10 cellular contexts compared by ENCODE assay signal in genomic region chr12:70829070-70829469, GRCh38.
"Had no signal": no experiment of that assay in that cellular context is flagged by ENCODE, and none has a peak within 500 bp of the region (broad histone marks: within the 10 kb centered on the region; RNA-seq: fewer than 3 reads in every experiment).

No MANE protein-coding gene starts in this region.

- H3K9me3 Mint-ChIP-seq: GM23338, H9 had no signal

- H3K4me1 ChIP-seq: HAP-1 had no signal

- H3K36me3 ChIP-seq: HAP-1 had no signal

- H3K27ac Mint-ChIP-seq: GM23338, H9, HFFc6 had no signal

- H3K9me3 ChIP-seq: HAP-1 had no signal

- H3K4me1 Mint-ChIP-seq: GM23338, H9 had no signal

- ATAC-seq: GM23338, HCT116 had no signal

- H3K4me3 ChIP-seq: GM23248, GM23338, HAP-1 had no signal

- H3K27ac ChIP-seq: GM23248 had no signal

- H3K4me3 Mint-ChIP-seq: GM23338, H9, HFFc6 had no signal

- FAIRE-seq: H1, H54 had no signal

- DNase-seq: GOT3, H7, H9, HFFc6 had no signal

- H3K4me2 ChIP-seq: GM23338 had no signal
